ENCODE assay signal across 1 cellular context in genomic region chr5:172389578-172390112, GRCh38.
TF ChIP-seq lines count a peak whose summit lies in the region.

No MANE protein-coding gene starts in this region.

TF ChIP-seq in WTC11, 78 proteins besides CTCF, POLR2A, EP300 and RAD21 (continued from another document):
- no peak for TF ChIP-seq ZNF532 (CRISPR knock-in tag; IDR thresholded peaks at IDR 0.05; ENCODE audit: borderline replicate concordance)
- no peak for TF ChIP-seq AFF4 (CRISPR knock-in tag; IDR thresholded peaks at IDR 0.05; ENCODE audit: borderline replicate concordance)
- TF ChIP-seq GTF2I (CRISPR knock-in tag; conservative IDR thresholded peaks at IDR 0.05) = peak; percentile 66; the same call in 1 of the 2 replicates
- TF ChIP-seq NFE2L1 (CRISPR knock-in tag; IDR thresholded peaks at IDR 0.05) = no peak
- TF ChIP-seq OVOL2 (CRISPR knock-in tag; IDR thresholded peaks at IDR 0.05; ENCODE audit: borderline replicate concordance) = no peak
- peak; percentile 95 for TF ChIP-seq ZNF121 (CRISPR knock-in tag; IDR thresholded peaks at IDR 0.05)
TF ChIP-seq in WTC11: peak in this region for 2.
